ENCODE assay signal across 25 cellular contexts in genomic region chr17:78042542-78042941, GRCh38.
A peak's percentile ranks its signal among the peaks of the same experiment; 100 is the strongest.
DNase-seq lines count a peak whose midpoint lies in the region; ATAC-seq, FAIRE-seq and TF ChIP-seq lines count a peak whose summit lies in the region.
"Had no signal": no experiment of that assay in that cellular context is flagged by ENCODE, and none has a peak within 500 bp of the region (broad histone marks: within the 10 kb centered on the region; RNA-seq: fewer than 3 reads in every experiment).

No MANE protein-coding gene starts in this region.

- H4K20me1 ChIP-seq in SK-N-SH (ENCODE audit: insufficient read depth) = no peaks in the 10 kb centered on the region
- H4K20me1 ChIP-seq in IMR-90 (ENCODE audit: insufficient read depth, low read length) = no peaks in the 10 kb centered on the region
- no peaks in the 10 kb centered on the region for H4K20me1 ChIP-seq in endothelial cell of umbilical vein (replicated peaks; ENCODE audit: control insufficient read depth, extremely low read depth, insufficient read depth, low read length)

- H2AFZ ChIP-seq in SK-N-SH (ENCODE audit: low read depth) (peak overlapping the region; percentile 87; the same call in 1 of the 2 replicates), IMR-90 (replicated peaks; ENCODE audit: low read length, poor library complexity) (no peak overlapping the region), endothelial cell of umbilical vein (ENCODE audit: low read depth, low read length) (no peak overlapping the region)

- BruUV-seq in IMR-90 (replicated peaks; lab: Mats Ljungman, UMichigan) (no TSS peak), endothelial cell of umbilical vein (replicated peaks; lab: Mats Ljungman, UMichigan) (no TSS peak)

- peak overlapping the region; percentile 53; the same call in 1 of the 2 replicates for H3K4ac ChIP-seq in IMR-90 (ENCODE audit: low read depth, low read length)

- H3K4me2 ChIP-seq in SK-N-SH (peak overlapping the region; percentile 92; the same call in 1 of the 2 replicates), IMR-90 (ENCODE audit: low read depth, low read length) (no peak overlapping the region), endothelial cell of umbilical vein (ENCODE audit: insufficient read depth, low read length) (peak overlapping the region; percentile 90)

- POLR2A ChIA-PET in SK-N-SH (lab: Yijun Ruan, JAX) (no interaction called here), IMR-90 (lab: Charles Lee; ENCODE audit: unreplicated experiment) (no interaction called here), endothelial cell of umbilical vein (lab: Charles Lee) (no interaction called here)

- peak overlapping the region; percentile 20; the same call in 1 of the 2 replicates for H2BK20ac ChIP-seq in IMR-90 (ENCODE audit: low read depth, low read length)

- no peak overlapping the region for H3K9ac ChIP-seq in SK-N-SH
- no peak overlapping the region for H3K9ac ChIP-seq in IMR-90 (ENCODE audit: low read depth, low read length)
- no peak overlapping the region for H3K9ac ChIP-seq in endothelial cell of umbilical vein (replicated peaks; ENCODE audit: extremely low read depth, insufficient read depth, low read length)
- H3K9ac ChIP-seq in subcutaneous abdominal adipose tissue (ENCODE audit: low read length in 5 of 5) = peak overlapping the region in 1 of 5 donors; percentile 80

- H2AK9ac ChIP-seq in IMR-90 (replicated peaks; ENCODE audit: low read depth, low read length, poor library complexity) = no peak overlapping the region

- WGBS in SK-N-SH (ENCODE audit: low lambda C conversion rate) = 93% methylated on average over 5 of the region's 5 CpGs
- WGBS in IMR-90 (ENCODE audit: extremely low coverage in 2 of 2, insufficient read length in 1 of 2), 2 experiments = 100% methylated on average over 2 of the region's 5 CpGs; no CpG with 5 or more reads in 1 of the 2 experiments

- in situ Hi-C loops in IMR-90 (cut with MboI; ENCODE audit: low sequenced_read_pairs) = no loop called here
- in situ Hi-C loops in HAP-1 (cut with MboI; ENCODE audit: low sequenced_read_pairs) = no loop called here

- H3K9me1 ChIP-seq in IMR-90 (ENCODE audit: insufficient read depth, low read length) = peaks cover 9% of the 10 kb centered on the region
- no peaks in the 10 kb centered on the region for H3K9me1 ChIP-seq in endothelial cell of umbilical vein (replicated peaks; ENCODE audit: control insufficient read depth, extremely low read depth, insufficient read depth, low read length)

- H3F3A ChIP-seq in SK-N-SH (replicated peaks; ENCODE audit: insufficient read depth) = peaks cover 27% of the 10 kb centered on the region

- TF ChIP-seq RAD21 in SK-N-SH (IDR thresholded peaks at IDR 0.05; ENCODE audit: low read length) (no peak), IMR-90 (IDR thresholded peaks at IDR 0.05; ENCODE audit: low read length) (no peak)

- H3K4me1 ChIP-seq in SK-N-SH (ENCODE audit: control insufficient read depth in 1 of 2, insufficient read depth in 2 of 2, low read depth in 1 of 2, low read length in 1 of 2) (peaks cover 7 to 43% of the 10 kb centered on the region in 2 experiments; a peak in 2 of 4 replicates), IMR-90 (ENCODE audit: control insufficient read depth, insufficient read depth, low read length) (no peaks in the 10 kb centered on the region), endothelial cell of umbilical vein (ENCODE audit: control insufficient read depth, extremely low read depth, insufficient read depth, low read length) (peaks cover 21% of the 10 kb centered on the region), subcutaneous abdominal adipose tissue (ENCODE audit: control insufficient read depth in 5 of 5, insufficient read depth in 5 of 5, low read length in 5 of 5) (peaks cover 2 to 29% (median 19%) of the 10 kb centered on the region in 5 donors), breast epithelium (peaks cover 4 to 13% of the 10 kb centered on the region in 2 donors), HAP-1 (peaks cover 15% of the 10 kb centered on the region)

- H3K27ac ChIP-seq in SK-N-SH (ENCODE audit: low read depth in 2 of 2, low read length in 1 of 2) = peak overlapping the region; percentile 89 to 100
- H3K27ac ChIP-seq in IMR-90 (ENCODE audit: insufficient read depth, low read length) = no peak overlapping the region
- no peak overlapping the region for H3K27ac ChIP-seq in endothelial cell of umbilical vein (ENCODE audit: insufficient read depth, low read depth, low read length)
- peak overlapping the region; percentile 89 for H3K27ac ChIP-seq in subcutaneous abdominal adipose tissue (ENCODE audit: low read depth, low read length)
- no peak overlapping the region for H3K27ac ChIP-seq in breast epithelium
- H3K27ac ChIP-seq: brain microvascular endothelial cell, colonic mucosa had no signal

- H3K79me2 ChIP-seq in SK-N-SH (ENCODE audit: insufficient read depth) = peaks cover 59% of the 10 kb centered on the region
- H3K79me2 ChIP-seq in endothelial cell of umbilical vein (ENCODE audit: control insufficient read depth, insufficient read depth, low read length) = peaks cover 10% of the 10 kb centered on the region

- CTCF ChIA-PET in SK-N-SH (lab: Yijun Ruan, JAX) (interaction anchor here (0.7 to 4.2 kb wide), 6 partner anchors 21 to 379 kb away, joined by 3 to 49 read pairs (median 10); no protein-coding TSS in a partner anchor), IMR-90 (lab: Yijun Ruan, JAX) (interaction anchor here (0.7 kb wide), 1 partner anchor 51 kb away, joined by 4 read pairs; no protein-coding TSS in a partner anchor), endothelial cell of umbilical vein (lab: Charles Lee) (interaction anchor here (1.2 to 3.4 kb wide), 5 partner anchors 11 to 28 kb away, joined by 3 to 33 read pairs (median 5); no protein-coding TSS in a partner anchor)

- dilution Hi-C loops in IMR-90 (cut with HindIII; ENCODE audit: low sequenced_read_pairs, unreplicated experiment) = no loop called here
- dilution Hi-C loops in endothelial cell of umbilical vein (cut with MboI; ENCODE audit: extremely low pct_ligation_motif_present, low sequenced_read_pairs) = no loop called here

- DNase-seq in SK-N-SH (no peak), IMR-90 (no peak), endothelial cell of umbilical vein (ENCODE audit: low read depth, low spot score) (no peak), breast epithelium (ENCODE audit: low spot score in 2 of 2) (no peak), NCI-H2171 treated with DMSO at 0.1 percent for 48 hours (lab: John Stamatoyannopoulos, UW) (no peak), HAP-1 (ENCODE audit: low spot score in 2 of 2) (no peak)
- DNase-seq: activated CD4-positive, alpha-beta T cell treated with anti-CD3 and anti-CD28 coated beads for 36 hours; activated effector memory CD4-positive, alpha-beta T cell treated with Interleukin-2 at 50 U/mL for 16 hours; brain microvascular endothelial cell; colonic mucosa; effector memory CD8-positive, alpha-beta T cell; foreskin melanocyte; hypothalamus; Karpas-422; left lung; naive B cell; NCI-H1436; NCI-H774; nucleus accumbens; stimulated activated CD4-positive, alpha-beta T cell treated with anti-CD3 and anti-CD28 coated beads, Interleukin-1b, Interleukin-23, amount 100 ng/mL, for 48 hours; upper lobe of right lung had no signal

- peaks cover 10 to 36% of the 10 kb centered on the region in 2 experiments; a peak in 3 of 4 replicates for H3K79me1 ChIP-seq in IMR-90 (ENCODE audit: low read depth in 1 of 2, low read length in 2 of 2)

- intact Hi-C loops in IMR-90 (cut with micrococcal nuclease) (no loop called here), endothelial cell of umbilical vein (cut with micrococcal nuclease) (no loop called here), breast epithelium (cut with DNase I; ENCODE audit: low total_unique reads) (no loop called here)

- TF ChIP-seq EP300 in SK-N-SH (IDR thresholded peaks at IDR 0.05; ENCODE audit: borderline replicate concordance in 1 of 2, low read depth in 1 of 2, low read length in 1 of 2) = no peak

- no peaks in the 10 kb centered on the region for H3K9me3 ChIP-seq in SK-N-SH
- no peaks in the 10 kb centered on the region for H3K9me3 ChIP-seq in IMR-90 (ENCODE audit: control insufficient read depth, insufficient read depth, low read length)
- H3K9me3 ChIP-seq in endothelial cell of umbilical vein (replicated peaks; ENCODE audit: control insufficient read depth, insufficient read depth, low read length) = no peaks in the 10 kb centered on the region
- no peaks in the 10 kb centered on the region for H3K9me3 ChIP-seq in subcutaneous abdominal adipose tissue (ENCODE audit: control insufficient read depth in 5 of 5, low read length in 5 of 5)
- H3K9me3 ChIP-seq in breast epithelium = no peaks in the 10 kb centered on the region
- H3K9me3 ChIP-seq in HAP-1 = no peaks in the 10 kb centered on the region
- H3K9me3 ChIP-seq: colonic mucosa, left lung, SJSA1, upper lobe of right lung had no signal

- H3K14ac ChIP-seq in IMR-90 (replicated peaks; ENCODE audit: low read depth, low read length) = 0 out of 2 replicates have a peak overlapping the region, but pooled peaks have one; percentile 44

- peak overlapping the region in 1 of 2 experiments; percentile 42; a peak in 1 of 4 replicates for H4K8ac ChIP-seq in IMR-90 (ENCODE audit: low read depth in 2 of 2, low read length in 2 of 2)

- H3K27me3 ChIP-seq in SK-N-SH (ENCODE audit: insufficient read depth) (no peaks in the 10 kb centered on the region), IMR-90 (ENCODE audit: control insufficient read depth, insufficient read depth, low read length) (no peaks in the 10 kb centered on the region), endothelial cell of umbilical vein (ENCODE audit: control insufficient read depth in 2 of 2, insufficient read depth in 2 of 2, low read length in 2 of 2) (no peaks in the 10 kb centered on the region), subcutaneous abdominal adipose tissue (ENCODE audit: control insufficient read depth in 5 of 5, insufficient read depth in 4 of 5, low read length in 5 of 5) (no peaks in the 10 kb centered on the region), breast epithelium (no peaks in the 10 kb centered on the region), HAP-1 (ENCODE audit: low read depth) (no peaks in the 10 kb centered on the region)
- H3K27me3 ChIP-seq: brain microvascular endothelial cell, colonic mucosa, left lung, SJSA1, upper lobe of right lung had no signal

- no peak overlapping the region for H2BK5ac ChIP-seq in IMR-90 (ENCODE audit: low read depth, low read length, poor library complexity, severe bottlenecking)

- ATAC-seq in SK-N-SH treated with all-trans-retinoic acid at 6 μM for 48 hours (no peak), IMR-90 (ENCODE audit: low read depth) (no peak)
- ATAC-seq: activated CD4-positive, alpha-beta T cell treated with anti-CD3 and anti-CD28 coated beads for 36 hours; effector memory CD8-positive, alpha-beta T cell; left lung; upper lobe of right lung had no signal

- H2BK15ac ChIP-seq in IMR-90 (ENCODE audit: low read depth, low read length) = no peak overlapping the region

- H3K4me3 ChIP-seq in SK-N-SH (ENCODE audit: low read depth in 2 of 2, low read length in 1 of 2) = no peak overlapping the region
- H3K4me3 ChIP-seq in IMR-90 (ENCODE audit: insufficient read depth, low read depth, low read length) = no peak overlapping the region
- no peak overlapping the region for H3K4me3 ChIP-seq in endothelial cell of umbilical vein (replicated peaks in 1 of 3; ENCODE audit: insufficient read depth in 1 of 3, low read depth in 1 of 3, low read length in 3 of 3)
- H3K4me3 ChIP-seq in subcutaneous abdominal adipose tissue (ENCODE audit: low read depth in 1 of 5, low read length in 5 of 5) = no peak overlapping the region
- H3K4me3 ChIP-seq in breast epithelium = no peak overlapping the region
- no peak overlapping the region for H3K4me3 ChIP-seq in HAP-1
- H3K4me3 ChIP-seq: colonic mucosa, left lung, SJSA1, smooth muscle cell had no signal

- H3K23ac ChIP-seq in IMR-90 (ENCODE audit: low read depth, low read length) = peak overlapping the region; percentile 80; the same call in 1 of the 2 replicates

- H4K5ac ChIP-seq in IMR-90 (ENCODE audit: low read depth, low read length) = no peak overlapping the region

- H2BK120ac ChIP-seq in IMR-90 (ENCODE audit: low read depth, low read length) = no peak overlapping the region

- TF ChIP-seq POLR2A in IMR-90 (IDR thresholded peaks at IDR 0.05; ENCODE audit: low read depth, low read length) (no peak), endothelial cell of umbilical vein (IDR thresholded peaks at IDR 0.05; ENCODE audit: low read depth, low read length) (no peak), breast epithelium (IDR thresholded peaks at IDR 0.05) (no peak)

- H2AK5ac ChIP-seq in IMR-90 (ENCODE audit: low read depth, low read length) = peak overlapping the region; percentile 97

- no peak overlapping the region for H4K91ac ChIP-seq in IMR-90 (ENCODE audit: insufficient read depth, low read depth, low read length)

- H3K9me2 ChIP-seq in SK-N-SH = no peaks in the 10 kb centered on the region

- no peak overlapping the region for H3K56ac ChIP-seq in IMR-90 (ENCODE audit: extremely low read depth, insufficient read depth, low read length)

- FAIRE-seq in endothelial cell of umbilical vein (lab: Jason Lieb, UNC) = no peak

- no peak overlapping the region for H3K18ac ChIP-seq in IMR-90 (ENCODE audit: low read depth, low read length)

- TF ChIP-seq CTCF in SK-N-SH (IDR thresholded peaks at IDR 0.05) (no peak), IMR-90 (conservative IDR thresholded peaks at IDR 0.05; ENCODE audit: low read depth, low read length) (no peak), endothelial cell of umbilical vein (IDR thresholded peaks at IDR 0.05; ENCODE audit: extremely low read depth in 1 of 2, insufficient read depth in 1 of 2, low read depth in 1 of 2, low read length in 2 of 2) (no peak), breast epithelium (IDR thresholded peaks at IDR 0.05) (no peak)

- H3K36me3 ChIP-seq in SK-N-SH (replicated peaks in 1 of 2; ENCODE audit: control insufficient read depth in 1 of 2, insufficient read depth in 2 of 2, low read length in 1 of 2) = peaks cover 13 to 16% of the 10 kb centered on the region in 2 experiments
- H3K36me3 ChIP-seq in IMR-90 (ENCODE audit: control insufficient read depth, insufficient read depth, low read length) = peaks cover 5% of the 10 kb centered on the region
- H3K36me3 ChIP-seq in endothelial cell of umbilical vein (ENCODE audit: control insufficient read depth in 2 of 2, extremely low read depth in 1 of 2, insufficient read depth in 2 of 2, low read length in 2 of 2) = peaks cover 0 to 2% of the 10 kb centered on the region in 2 experiments
- no peaks in the 10 kb centered on the region for H3K36me3 ChIP-seq in subcutaneous abdominal adipose tissue (ENCODE audit: control insufficient read depth in 5 of 5, insufficient read depth in 5 of 5, low read length in 5 of 5)
- H3K36me3 ChIP-seq in breast epithelium = no peaks in the 10 kb centered on the region
- no peaks in the 10 kb centered on the region for H3K36me3 ChIP-seq in HAP-1 (replicated peaks)
- H3K36me3 ChIP-seq: brain microvascular endothelial cell, colonic mucosa, left lung had no signal

Comparison
In these comparisons a context has a peak if more than half of its experiments do, and no peak if none do; other contexts are left out.
1. H3K27ac ChIP-seq: peak in SK-N-SH (2 of 2) and subcutaneous abdominal adipose tissue (single experiment); none in IMR-90 (single experiment), endothelial cell of umbilical vein (single experiment) and breast epithelium (0 of 2).